ENCODE assay signal across 9 cellular contexts in the genomic region with DNA sequence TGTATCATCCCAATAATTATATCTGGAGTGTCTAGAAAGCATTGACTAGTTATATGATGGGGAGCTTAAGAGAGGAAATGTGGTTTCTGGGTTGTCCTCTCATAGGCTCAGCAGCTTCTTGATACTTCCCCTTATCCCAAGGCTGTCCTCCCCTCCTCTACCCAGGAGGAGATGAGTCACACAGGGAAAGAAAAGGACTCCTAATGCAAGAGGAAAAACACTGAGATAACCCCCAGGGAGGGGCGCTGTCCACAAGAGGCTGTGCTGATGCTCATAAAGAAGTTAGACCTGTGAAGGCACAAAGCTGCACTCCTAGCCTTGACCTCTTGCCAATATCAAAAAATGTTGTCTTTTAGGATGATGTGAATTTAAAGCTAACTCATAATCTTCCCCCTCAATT. TPM values are rescaled to one million over a fixed set of nuclear protein-coding genes. Genes with fewer than 3 reads are reported as not detected.
A peak's percentile ranks its signal among the peaks of the same experiment; 100 is the strongest.
DNase-seq lines count a peak whose midpoint lies in the region; ATAC-seq and TF ChIP-seq lines count a peak whose summit lies in the region.
"Had no signal": no experiment of that assay in that cellular context is flagged by ENCODE, and none has a peak within 500 bp of the region (broad histone marks: within the 10 kb centered on the region; RNA-seq: fewer than 3 reads in every experiment).

No MANE protein-coding gene starts in this region.

- intact Hi-C loops in Calu3 (cut with micrococcal nuclease; ENCODE audit: unreplicated experiment), result no loop called here

- H3K27ac ChIP-seq in Karpas-422 (ENCODE audit: low read length), result no peak overlapping the region

- H4K20me1 ChIP-seq in Karpas-422 (ENCODE audit: insufficient read depth, low read depth, low read length), result 0 out of 2 replicates have a peak, but pooled peaks cover 2% of the 10 kb centered on the region

- TF ChIP-seq CTCF in Calu3 (IDR thresholded peaks at IDR 0.05; ENCODE audit: unreplicated experiment), result no peak

- H3K4me1 ChIP-seq in Karpas-422 (ENCODE audit: low read length), result no peaks in the 10 kb centered on the region
- H3K4me1 ChIP-seq in adipocyte (ENCODE audit: control insufficient read depth, insufficient read depth, low read length), result no peaks in the 10 kb centered on the region

- H3K4me2 ChIP-seq in Karpas-422 (ENCODE audit: low read depth, low read length, poor library complexity, severe bottlenecking), result no peak overlapping the region

- H3K27me3 Mint-ChIP-seq in Calu3 (ENCODE audit: unreplicated experiment), result peaks cover 20% of the 10 kb centered on the region
- peaks cover 13% of the 10 kb centered on the region for H3K27me3 Mint-ChIP-seq in activated CD8-positive, alpha-beta memory T cell treated with anti-CD3 and anti-CD28 coated beads, Interleukin-2, amount 10 ng/mL, durations not matched to agents 7 days and 5 days

- H3K4me3 ChIP-seq in Karpas-422 (ENCODE audit: low read length) (no peak overlapping the region), adipocyte (ENCODE audit: low read length) (no peak overlapping the region)

- H3K27me3 ChIP-seq in Karpas-422 (ENCODE audit: low read length) (no peaks in the 10 kb centered on the region; the same call in 1 of the 2 replicates), adipocyte (replicated peaks; ENCODE audit: control insufficient read depth, insufficient read depth, low read length) (no peaks in the 10 kb centered on the region)

- H3K4me1 Mint-ChIP-seq in Calu3 (ENCODE audit: low read depth, unreplicated experiment), result no peaks in the 10 kb centered on the region
- H3K4me1 Mint-ChIP-seq in activated CD8-positive, alpha-beta memory T cell treated with anti-CD3 and anti-CD28 coated beads, Interleukin-2, amount 10 ng/mL, durations not matched to agents 7 days and 5 days, result peaks cover 6% of the 10 kb centered on the region
- H3K4me1 Mint-ChIP-seq: memory B cell had no signal

- H3K9me3 Mint-ChIP-seq in Calu3 (ENCODE audit: low read depth, unreplicated experiment), result no peaks in the 10 kb centered on the region
- H3K9me3 Mint-ChIP-seq in activated CD8-positive, alpha-beta memory T cell treated with anti-CD3 and anti-CD28 coated beads, Interleukin-2, amount 10 ng/mL, durations not matched to agents 7 days and 5 days (ENCODE audit: low read depth), result no peaks in the 10 kb centered on the region
- H3K9me3 Mint-ChIP-seq: memory B cell had no signal

- no peak overlapping the region for H2AFZ ChIP-seq in Karpas-422 (ENCODE audit: low read length)

- BruUV-seq in Calu3 (replicated peaks; lab: Mats Ljungman, UMichigan), result no TSS peak

- DNase-seq in Calu3 (peak; percentile 66), Karpas-422 (peak; percentile 51), adipocyte (ENCODE audit: low read depth) (peak; percentile 72), left kidney (ENCODE audit: low read depth, low spot score) (peak; percentile 25), occipital lobe (lab: John Stamatoyannopoulos, UW) (no peak)
- no peak for DNase-seq in activated CD4-positive, alpha-beta T cell treated with anti-CD3 and anti-CD28 coated beads for 4 hours
- no peak for DNase-seq in activated CD8-positive, alpha-beta memory T cell treated with anti-CD3 and anti-CD28 coated beads, Interleukin-2, amount 10 ng/mL, durations not matched to agents 7 days and 5 days

- no peak overlapping the region for H3K4me3 Mint-ChIP-seq in Calu3 (ENCODE audit: low read depth, unreplicated experiment)
- H3K4me3 Mint-ChIP-seq in activated CD8-positive, alpha-beta memory T cell treated with anti-CD3 and anti-CD28 coated beads, Interleukin-2, amount 10 ng/mL, durations not matched to agents 7 days and 5 days, result no peak overlapping the region
- H3K4me3 Mint-ChIP-seq: memory B cell had no signal

- no peaks in the 10 kb centered on the region for H3K9me2 ChIP-seq in Karpas-422 (replicated peaks; ENCODE audit: insufficient read depth, low read length)

- no peak for ATAC-seq in activated CD8-positive, alpha-beta memory T cell treated with anti-CD3 and anti-CD28 coated beads, Interleukin-2, amount 10 ng/mL, durations not matched to agents 7 days and 5 days
- ATAC-seq in GM18861 (IDR thresholded peaks at IDR 0.05; ENCODE audit: unreplicated experiment), result no peak

- H3K36me3 ChIP-seq in Karpas-422 (ENCODE audit: insufficient read depth, low read length), result no peaks in the 10 kb centered on the region
- H3K36me3 ChIP-seq in adipocyte (ENCODE audit: control insufficient read depth, insufficient read depth, low read length, severe bottlenecking), result no peaks in the 10 kb centered on the region

- H3K9ac ChIP-seq in Karpas-422 (ENCODE audit: low read length) (no peak overlapping the region), adipocyte (ENCODE audit: low read length) (no peak overlapping the region)

- no peak overlapping the region for H3K27ac Mint-ChIP-seq in Calu3 (ENCODE audit: unreplicated experiment)
- no peak overlapping the region for H3K27ac Mint-ChIP-seq in activated CD8-positive, alpha-beta memory T cell treated with anti-CD3 and anti-CD28 coated beads, Interleukin-2, amount 10 ng/mL, durations not matched to agents 7 days and 5 days
- H3K27ac Mint-ChIP-seq: memory B cell had no signal

- H3K36me3 Mint-ChIP-seq in Calu3 (ENCODE audit: insufficient read depth, unreplicated experiment), result no peaks in the 10 kb centered on the region
- no peaks in the 10 kb centered on the region for H3K36me3 Mint-ChIP-seq in activated CD8-positive, alpha-beta memory T cell treated with anti-CD3 and anti-CD28 coated beads, Interleukin-2, amount 10 ng/mL, durations not matched to agents 7 days and 5 days
- H3K36me3 Mint-ChIP-seq: memory B cell had no signal

- no peaks in the 10 kb centered on the region for H3K79me2 ChIP-seq in Karpas-422 (ENCODE audit: low read length)

- CTCF ChIA-PET in Calu3 (lab: Charles Lee), result interaction anchor here (0.9 to 2.1 kb wide), 5 partner anchors 12 to 158 kb away, joined by 3 to 5 read pairs (median 3); partner anchors contain the start of gene GYG1
- CTCF ChIA-PET in activated CD8-positive, alpha-beta memory T cell treated with anti-CD3 and anti-CD28 coated beads, Interleukin-2, amount 10 ng/mL, durations not matched to agents 7 days and 5 days (lab: Charles Lee), result interaction anchor here (1.0 to 3.3 kb wide), 7 partner anchors 28 to 311 kb away, joined by 3 to 16 read pairs (median 3); partner anchors contain the start of genes GYG1 and HPS3

- H3K9me3 ChIP-seq in Karpas-422 (ENCODE audit: low read length) (no peaks in the 10 kb centered on the region), adipocyte (ENCODE audit: control insufficient read depth, low read length) (no peaks in the 10 kb centered on the region)

RNA-seq across cellular contexts. Expression of gene GYG1, which starts 28.8 kb away (rescaled TPM):
- total RNA-seq in Calu3 (2022), result 46.7 and 49.2 TPM in 2 replicates
- 8.4 and 18.9 TPM in 2 replicates for total RNA-seq in Karpas-422 (2014; rRNA removed; shearing (Covaris generic); ENCODE audit: low replicate concordance)
- 10 to 100 TPM; 71.3 to 74.0 TPM for total RNA-seq in activated CD8-positive, alpha-beta memory T cell treated with anti-CD3 and anti-CD28 coated beads, Interleukin-2, amount 10 ng/mL, durations not matched to agents 7 days and 5 days
- 5.1 TPM for total RNA-seq in occipital lobe

Comparison
In these comparisons a context has a peak if more than half of its experiments do, and no peak if none do; other contexts are left out.
1. DNase-seq: peak in Calu3 (single experiment), Karpas-422 (single experiment), adipocyte (single experiment) and left kidney (single experiment); none in activated CD4-positive, alpha-beta T cell treated with anti-CD3 and anti-CD28 coated beads for 4 hours (0 of 2), activated CD8-positive, alpha-beta memory T cell treated with anti-CD3 and anti-CD28 coated beads, Interleukin-2, amount 10 ng/mL, durations not matched to agents 7 days and 5 days (single experiment) and occipital lobe (single experiment).